Comparison of ENCODE assay signal across 8 cellular contexts in the genomic region with DNA sequence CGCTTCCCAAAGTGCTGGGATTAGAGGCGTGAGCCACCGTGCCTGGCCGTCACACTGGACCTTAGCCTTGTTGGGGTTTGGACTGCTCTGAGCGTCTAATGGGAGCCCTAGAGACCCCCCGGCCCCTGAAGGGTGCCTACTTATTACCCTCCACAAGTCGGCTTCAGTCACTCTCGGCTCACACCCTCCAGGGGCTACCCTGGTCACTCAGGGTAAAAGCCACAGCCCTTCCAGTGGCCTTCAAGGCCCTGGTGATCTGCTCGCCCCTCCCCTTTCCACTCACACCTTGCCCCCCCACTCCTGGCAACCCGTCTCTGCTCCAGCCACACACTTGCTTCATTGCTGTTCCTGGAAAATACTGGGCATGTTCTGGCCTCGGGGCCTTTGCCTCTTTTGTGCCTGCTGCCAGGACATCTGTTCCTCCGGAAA. TPM values are rescaled to one million over a fixed set of nuclear protein-coding genes. Genes with fewer than 3 reads are reported as not detected.
A peak's percentile ranks its signal among the peaks of the same experiment; 100 is the strongest.
DNase-seq lines count a peak whose midpoint lies in the region; ATAC-seq lines count a peak whose summit lies in the region.

No MANE protein-coding gene starts in this region.

- no peak overlapping the region for H3K9ac ChIP-seq in subcutaneous abdominal adipose tissue (ENCODE audit: low read length in 5 of 5)

- H3K4me3 ChIP-seq in iPS-18c (ENCODE audit: insufficient read depth, low read depth, low read length) (peak overlapping the region; percentile 21), subcutaneous abdominal adipose tissue (ENCODE audit: low read depth in 1 of 5, low read length in 5 of 5) (peak overlapping the region; percentile 62 to 68 (median 64))

- no peaks in the 10 kb centered on the region for H3K27me3 Mint-ChIP-seq in stimulated activated naive CD8-positive, alpha-beta T cell treated with anti-CD3 and anti-CD28 coated beads, Interleukin-15, Interleukin-2, amounts not matched to agents 100 ng/mL and 50 ng/mL, for 24 hours
- no peaks in the 10 kb centered on the region for H3K27me3 Mint-ChIP-seq in activated CD4-positive, alpha-beta memory T cell treated with anti-CD3 and anti-CD28 coated beads, Interleukin-2, amount 10 ng/mL, durations not matched to agents 7 days and 5 days

- no peak for DNase-seq in stimulated activated naive CD8-positive, alpha-beta T cell treated with anti-CD3 and anti-CD28 coated beads, Interleukin-15, Interleukin-2, amounts not matched to agents 100 U/mL and 50 U/mL, for 24 hours
- DNase-seq in activated CD4-positive, alpha-beta memory T cell treated with anti-CD3 and anti-CD28 coated beads, Interleukin-2, amount 10 ng/mL, durations not matched to agents 7 days and 5 days, result peak; percentile 20
- no peak for DNase-seq in COLO829 (ENCODE audit: low spot score)
- no peak for DNase-seq in stimulated activated CD4-positive, alpha-beta T cell treated with anti-CD3 and anti-CD28 coated beads, Interleukin-4, amount 100 ng/mL, for 1 hour

- peak overlapping the region; percentile 88 for H3K27ac Mint-ChIP-seq in stimulated activated naive CD8-positive, alpha-beta T cell treated with anti-CD3 and anti-CD28 coated beads, Interleukin-15, Interleukin-2, amounts not matched to agents 100 ng/mL and 50 ng/mL, for 24 hours
- H3K27ac Mint-ChIP-seq in activated CD4-positive, alpha-beta memory T cell treated with anti-CD3 and anti-CD28 coated beads, Interleukin-2, amount 10 ng/mL, durations not matched to agents 7 days and 5 days, result peak overlapping the region; percentile 100

- H3K27ac ChIP-seq in subcutaneous abdominal adipose tissue (ENCODE audit: low read depth, low read length), result peak overlapping the region; percentile 37

- H3K36me3 Mint-ChIP-seq in stimulated activated naive CD8-positive, alpha-beta T cell treated with anti-CD3 and anti-CD28 coated beads, Interleukin-15, Interleukin-2, amounts not matched to agents 100 ng/mL and 50 ng/mL, for 24 hours (ENCODE audit: low read depth), result no peaks in the 10 kb centered on the region
- no peaks in the 10 kb centered on the region for H3K36me3 Mint-ChIP-seq in activated CD4-positive, alpha-beta memory T cell treated with anti-CD3 and anti-CD28 coated beads, Interleukin-2, amount 10 ng/mL, durations not matched to agents 7 days and 5 days (ENCODE audit: low read depth)

- CTCF ChIA-PET in activated CD4-positive, alpha-beta memory T cell treated with anti-CD3 and anti-CD28 coated beads, Interleukin-2, amount 10 ng/mL, durations not matched to agents 7 days and 5 days (lab: Charles Lee), result interaction anchor here (0.5 to 8.6 kb wide), 10 partner anchors 9 to 178 kb away, joined by 3 to 80 read pairs (median 8); partner anchors contain the start of gene ORAI1

- no peak for ATAC-seq in stimulated activated naive CD8-positive, alpha-beta T cell treated with anti-CD3 and anti-CD28 coated beads, Interleukin-15, Interleukin-2, amounts not matched to agents 100 U/mL and 50 U/mL, for 24 hours
- no peak for ATAC-seq in HG03469 (IDR thresholded peaks at IDR 0.05; ENCODE audit: unreplicated experiment)

- peaks cover 0 to 17% (median 14%) of the 10 kb centered on the region in 5 donors for H3K4me1 ChIP-seq in subcutaneous abdominal adipose tissue (ENCODE audit: control insufficient read depth in 5 of 5, insufficient read depth in 5 of 5, low read length in 5 of 5)

- H3K9me3 ChIP-seq in iPS-18c (ENCODE audit: control insufficient read depth, insufficient read depth, low read length), result no peaks in the 10 kb centered on the region
- H3K9me3 ChIP-seq in subcutaneous abdominal adipose tissue (ENCODE audit: control insufficient read depth in 5 of 5, low read length in 5 of 5), result no peaks in the 10 kb centered on the region

- H3K4me3 Mint-ChIP-seq in stimulated activated naive CD8-positive, alpha-beta T cell treated with anti-CD3 and anti-CD28 coated beads, Interleukin-15, Interleukin-2, amounts not matched to agents 100 ng/mL and 50 ng/mL, for 24 hours, result peak overlapping the region; percentile 81
- peak overlapping the region; percentile 89 for H3K4me3 Mint-ChIP-seq in activated CD4-positive, alpha-beta memory T cell treated with anti-CD3 and anti-CD28 coated beads, Interleukin-2, amount 10 ng/mL, durations not matched to agents 7 days and 5 days

- no peaks in the 10 kb centered on the region for H3K9me3 Mint-ChIP-seq in stimulated activated naive CD8-positive, alpha-beta T cell treated with anti-CD3 and anti-CD28 coated beads, Interleukin-15, Interleukin-2, amounts not matched to agents 100 ng/mL and 50 ng/mL, for 24 hours
- no peaks in the 10 kb centered on the region for H3K9me3 Mint-ChIP-seq in activated CD4-positive, alpha-beta memory T cell treated with anti-CD3 and anti-CD28 coated beads, Interleukin-2, amount 10 ng/mL, durations not matched to agents 7 days and 5 days

- H3K27me3 ChIP-seq in subcutaneous abdominal adipose tissue (ENCODE audit: control insufficient read depth in 5 of 5, insufficient read depth in 4 of 5, low read length in 5 of 5), result no peaks in the 10 kb centered on the region

- POLR2A ChIA-PET in activated CD4-positive, alpha-beta memory T cell treated with anti-CD3 and anti-CD28 coated beads, Interleukin-2, amount 10 ng/mL, durations not matched to agents 7 days and 5 days (lab: Charles Lee), result interaction anchor here (1.2 to 3.5 kb wide), 13 partner anchors 12 to 136 kb away, joined by 3 to 57 read pairs (median 13); partner anchors contain the start of gene ORAI1

- peaks cover 39% of the 10 kb centered on the region for H3K4me1 Mint-ChIP-seq in stimulated activated naive CD8-positive, alpha-beta T cell treated with anti-CD3 and anti-CD28 coated beads, Interleukin-15, Interleukin-2, amounts not matched to agents 100 ng/mL and 50 ng/mL, for 24 hours (ENCODE audit: low read depth)
- H3K4me1 Mint-ChIP-seq in activated CD4-positive, alpha-beta memory T cell treated with anti-CD3 and anti-CD28 coated beads, Interleukin-2, amount 10 ng/mL, durations not matched to agents 7 days and 5 days, result peaks cover 39% of the 10 kb centered on the region

- H3K36me3 ChIP-seq in subcutaneous abdominal adipose tissue (ENCODE audit: control insufficient read depth in 5 of 5, insufficient read depth in 5 of 5, low read length in 5 of 5), result no peaks in the 10 kb centered on the region

RNA-seq across cellular contexts. Expression of gene MORN3, which starts 3.6 kb away (rescaled TPM):
- 1 to 10 TPM; 3.6 to 4.2 TPM for total RNA-seq in activated CD4-positive, alpha-beta memory T cell treated with anti-CD3 and anti-CD28 coated beads, Interleukin-2, amount 10 ng/mL, durations not matched to agents 7 days and 5 days

RNA-seq across cellular contexts. Expression of gene TMEM120B, which starts 39.5 kb away (rescaled TPM):
- 1 to 10 TPM; 5.1 to 5.8 TPM for total RNA-seq in activated CD4-positive, alpha-beta memory T cell treated with anti-CD3 and anti-CD28 coated beads, Interleukin-2, amount 10 ng/mL, durations not matched to agents 7 days and 5 days

RNA-seq across cellular contexts. Expression of gene ORAI1, which starts 46.7 kb away (rescaled TPM):
- total RNA-seq in activated CD4-positive, alpha-beta memory T cell treated with anti-CD3 and anti-CD28 coated beads, Interleukin-2, amount 10 ng/mL, durations not matched to agents 7 days and 5 days, result 10 to 100 TPM; 69.0 to 70.3 TPM
